ENCODE assay signal across 13 cellular contexts in the genomic region with DNA sequence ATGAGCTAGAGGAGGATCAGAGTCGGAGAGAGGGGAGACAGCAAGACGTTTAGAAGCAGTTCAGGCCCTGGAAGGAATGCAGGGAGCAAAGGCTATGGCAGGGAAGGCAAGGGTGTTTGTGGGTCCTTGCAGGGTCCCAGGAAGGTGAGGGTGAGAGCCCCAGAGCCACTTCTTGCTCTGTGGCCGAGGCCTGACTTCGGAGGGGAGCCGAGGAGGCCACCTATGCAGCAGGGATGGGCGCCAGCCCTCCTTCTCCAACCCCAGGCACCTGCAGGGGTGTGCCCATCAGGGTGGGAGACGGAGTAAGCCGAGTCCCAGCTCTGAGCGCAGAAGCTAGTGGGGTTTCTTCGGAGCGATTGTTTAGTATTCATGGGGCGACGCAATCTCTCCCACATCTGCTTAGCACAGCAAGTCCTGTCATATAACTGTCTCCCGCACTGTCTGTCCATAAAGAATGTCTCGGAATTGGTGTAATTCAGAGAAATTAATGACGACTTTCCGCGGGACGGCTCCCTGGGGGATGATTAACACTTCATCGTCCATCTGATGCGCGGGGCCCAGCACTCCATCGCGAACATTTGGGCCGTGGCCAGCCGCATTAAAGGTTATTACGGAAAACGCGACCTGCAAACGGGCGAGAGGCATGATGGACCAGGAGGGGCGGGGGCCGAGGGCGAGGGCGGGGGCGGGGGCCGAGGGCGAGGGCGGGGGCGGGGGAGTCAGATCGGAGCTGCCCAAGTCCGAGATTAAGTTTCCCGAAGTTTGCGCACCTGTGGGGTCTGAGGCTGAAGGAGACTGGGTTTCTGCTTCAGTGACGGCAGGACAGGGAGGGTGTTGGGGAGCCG. TPM values are rescaled to one million over a fixed set of nuclear protein-coding genes. Genes with fewer than 3 reads are reported as not detected.
DNase-seq lines count a peak whose midpoint lies in the region; ATAC-seq, FAIRE-seq and TF ChIP-seq lines count a peak whose summit lies in the region.
"Had no signal": no experiment of that assay in that cellular context is flagged by ENCODE, and none has a peak within 500 bp of the region (broad histone marks: within the 10 kb centered on the region; RNA-seq: fewer than 3 reads in every experiment).

No MANE protein-coding gene starts in this region.

- H3K79me2 ChIP-seq in endothelial cell of umbilical vein (ENCODE audit: control insufficient read depth, insufficient read depth, low read length) = no peaks in the 10 kb centered on the region

- POLR2A ChIA-PET in endothelial cell of umbilical vein (lab: Charles Lee) = no interaction called here

- FAIRE-seq in endothelial cell of umbilical vein (lab: Jason Lieb, UNC) = no peak

- H3K27ac Mint-ChIP-seq in progenitor cell of endocrine pancreas = no peak overlapping the region

- no peaks in the 10 kb centered on the region for H3K4me1 ChIP-seq in endothelial cell of umbilical vein (ENCODE audit: control insufficient read depth, extremely low read depth, insufficient read depth, low read length)

- peak; percentile 41 for DNase-seq in DMS 273 (lab: John Stamatoyannopoulos, UW; ENCODE audit: unreplicated experiment)
- DNase-seq in DMS 273 treated with DMSO at 0.1 percent for 48 hours (lab: John Stamatoyannopoulos, UW) = no peak
- DNase-seq in NCI-H2227 treated with DMSO at 0.1 percent for 48 hours (lab: John Stamatoyannopoulos, UW) = peak; percentile 40
- no peak for DNase-seq in endothelial cell of umbilical vein (ENCODE audit: low read depth, low spot score)
- no peak for DNase-seq in progenitor cell of endocrine pancreas (ENCODE audit: low spot score, unreplicated experiment)
- DNase-seq in erythroblast (lab: John Stamatoyannopoulos, UW) = no peak
- DNase-seq: GOT3 had no signal

- H3K9me1 ChIP-seq in endothelial cell of umbilical vein (replicated peaks; ENCODE audit: control insufficient read depth, extremely low read depth, insufficient read depth, low read length) = no peaks in the 10 kb centered on the region

- H2AFZ ChIP-seq in endothelial cell of umbilical vein (ENCODE audit: low read depth, low read length) = no peak overlapping the region

- no TSS peak for BruUV-seq in endothelial cell of umbilical vein (replicated peaks; lab: Mats Ljungman, UMichigan)

- dilution Hi-C loops in endothelial cell of umbilical vein (cut with MboI; ENCODE audit: extremely low pct_ligation_motif_present, low sequenced_read_pairs) = no loop called here

- H3K36me3 ChIP-seq in endothelial cell of umbilical vein (ENCODE audit: control insufficient read depth in 2 of 2, extremely low read depth in 1 of 2, insufficient read depth in 2 of 2, low read length in 2 of 2) = no peaks in the 10 kb centered on the region
- H3K36me3 ChIP-seq: neutrophil had no signal

- intact Hi-C loops in endothelial cell of umbilical vein (cut with micrococcal nuclease) = loop anchor here (1.0 kb wide), 1 partner anchor 31 kb away; no protein-coding TSS in a partner anchor

- CTCF ChIA-PET in endothelial cell of umbilical vein (lab: Charles Lee) = interaction anchor here (1.5 to 10.2 kb wide), 4 partner anchors 13 to 38 kb away, joined by 3 to 719 read pairs (median 4); no protein-coding TSS in a partner anchor

- ATAC-seq in HG03159 (IDR thresholded peaks at IDR 0.05; ENCODE audit: unreplicated experiment) (no peak), GM18517 (IDR thresholded peaks at IDR 0.05; ENCODE audit: unreplicated experiment) (no peak)

- no peak overlapping the region for H3K27ac ChIP-seq in endothelial cell of umbilical vein (ENCODE audit: insufficient read depth, low read depth, low read length)
- H3K27ac ChIP-seq: 22Rv1, neutrophil had no signal

- H3K27me3 ChIP-seq in endothelial cell of umbilical vein (ENCODE audit: control insufficient read depth in 2 of 2, insufficient read depth in 2 of 2, low read length in 2 of 2) = peaks cover 74 to 82% of the 10 kb centered on the region in 2 experiments

- no peak overlapping the region for H3K9ac ChIP-seq in endothelial cell of umbilical vein (replicated peaks; ENCODE audit: extremely low read depth, insufficient read depth, low read length)

- no peaks in the 10 kb centered on the region for H3K9me3 ChIP-seq in endothelial cell of umbilical vein (replicated peaks; ENCODE audit: control insufficient read depth, insufficient read depth, low read length)
- H3K9me3 ChIP-seq: neutrophil had no signal

- no peak for TF ChIP-seq POLR2A in endothelial cell of umbilical vein (IDR thresholded peaks at IDR 0.05; ENCODE audit: low read depth, low read length)
- TF ChIP-seq POLR2A in erythroblast (IDR thresholded peaks at IDR 0.05; ENCODE audit: low read length) = no peak

- H3K4me1 Mint-ChIP-seq in progenitor cell of endocrine pancreas (ENCODE audit: low read depth) = peaks cover 8% of the 10 kb centered on the region

- no peaks in the 10 kb centered on the region for H3K9me3 Mint-ChIP-seq in progenitor cell of endocrine pancreas (ENCODE audit: low read depth)

- H3K27me3 Mint-ChIP-seq in progenitor cell of endocrine pancreas = peaks cover 29% of the 10 kb centered on the region

- peak overlapping the region; percentile 48 for H3K4me3 Mint-ChIP-seq in progenitor cell of endocrine pancreas (ENCODE audit: low read depth)

- H3K4me3 ChIP-seq in endothelial cell of umbilical vein (replicated peaks in 1 of 3; ENCODE audit: insufficient read depth in 1 of 3, low read depth in 1 of 3, low read length in 3 of 3) = no peak overlapping the region

- no peak overlapping the region for H3K4me2 ChIP-seq in endothelial cell of umbilical vein (ENCODE audit: insufficient read depth, low read length)

- TF ChIP-seq CTCF in endothelial cell of umbilical vein (IDR thresholded peaks at IDR 0.05; ENCODE audit: extremely low read depth in 1 of 2, insufficient read depth in 1 of 2, low read depth in 1 of 2, low read length in 2 of 2) = no peak
- TF ChIP-seq CTCF in progenitor cell of endocrine pancreas (IDR thresholded peaks at IDR 0.05; ENCODE audit: unreplicated experiment) = no peak

- H4K20me1 ChIP-seq in endothelial cell of umbilical vein (replicated peaks; ENCODE audit: control insufficient read depth, extremely low read depth, insufficient read depth, low read length) = no peaks in the 10 kb centered on the region

- H3K36me3 Mint-ChIP-seq in progenitor cell of endocrine pancreas (ENCODE audit: insufficient read depth) = no peaks in the 10 kb centered on the region

TF ChIP-seq in endothelial cell of umbilical vein, 7 proteins besides CTCF, POLR2A, EP300 and RAD21:
- no peak for TF ChIP-seq MYC (IDR thresholded peaks at IDR 0.05; ENCODE audit: low read depth, low read length)
- TF ChIP-seq EZH2 (IDR thresholded peaks at IDR 0.05; ENCODE audit: borderline replicate concordance, low read depth, low read length, severe bottlenecking) = peak; percentile 74

RNA-seq across cellular contexts. Expression of gene CALCOCO1, which starts 12.3 kb away (rescaled TPM):
- total RNA-seq in endothelial cell of umbilical vein (61.8 and 70.9 TPM in 2 replicates), progenitor cell of endocrine pancreas (89.5 and 101 TPM in 2 replicates)
- 135 and 146 TPM in 2 replicates for polyA plus RNA-seq in endothelial cell of umbilical vein
- polyA plus RNA-seq in endothelial cell of umbilical vein (2011; cell fraction: cytosol; rRNA removed) = 59.0 and 74.5 TPM in 2 replicates
- polyA plus RNA-seq in endothelial cell of umbilical vein (2011; cell fraction: nucleus; rRNA removed) = 435 and 521 TPM in 2 replicates
- polyA plus RNA-seq in endothelial cell of umbilical vein (2012) = 63.7 and 64.1 TPM in 2 replicates
- 102 and 136 TPM in 2 replicates for polyA minus RNA-seq in endothelial cell of umbilical vein
- 8.0 TPM for polyA minus RNA-seq in endothelial cell of umbilical vein (2011; cell fraction: cytosol; rRNA and poly(A)+ RNA removed)
- polyA minus RNA-seq in endothelial cell of umbilical vein (2011; cell fraction: nucleus; rRNA and poly(A)+ RNA removed) = 79.0 and 96.8 TPM in 2 replicates

RNA-seq across cellular contexts. Expression of gene CISTR, which starts 12.3 kb away (rescaled TPM):
- total RNA-seq in endothelial cell of umbilical vein (not detected in 2 replicates), progenitor cell of endocrine pancreas (0.58 TPM in 1 of 2 replicates, not detected in the other)
- not detected in 2 replicates for polyA plus RNA-seq in endothelial cell of umbilical vein
- polyA plus RNA-seq in endothelial cell of umbilical vein (2011; cell fraction: cytosol; rRNA removed) = not detected in 2 replicates
- not detected in 2 replicates for polyA plus RNA-seq in endothelial cell of umbilical vein (2011; cell fraction: nucleus; rRNA removed)
- not detected in 2 replicates for polyA plus RNA-seq in endothelial cell of umbilical vein (2012)
- polyA minus RNA-seq in endothelial cell of umbilical vein = not detected in 2 replicates
- not detected for polyA minus RNA-seq in endothelial cell of umbilical vein (2011; cell fraction: cytosol; rRNA and poly(A)+ RNA removed)
- not detected in 2 replicates for polyA minus RNA-seq in endothelial cell of umbilical vein (2011; cell fraction: nucleus; rRNA and poly(A)+ RNA removed)
- total RNA-seq: HT1080 had no signal
- polyA plus RNA-seq: esophagus had no signal

Comparison
In these comparisons a context has a peak if more than half of its experiments do, and no peak if none do; other contexts are left out.
1. DNase-seq: peak in DMS 273 (single experiment) and NCI-H2227 treated with DMSO at 0.1 percent for 48 hours (single experiment); none in DMS 273 treated with DMSO at 0.1 percent for 48 hours (single experiment), endothelial cell of umbilical vein (single experiment), progenitor cell of endocrine pancreas (single experiment) and erythroblast (0 of 2).